ENCODE assay signal across 8 cellular contexts in genomic region chr6:152380993-152381898, GRCh38.
A peak's percentile ranks its signal among the peaks of the same experiment; 100 is the strongest.
DNase-seq lines count a peak whose midpoint lies in the region; ATAC-seq and TF ChIP-seq lines count a peak whose summit lies in the region.

No MANE protein-coding gene starts in this region.

- no peaks in the 10 kb centered on the region for H3K27me3 ChIP-seq in endocrine pancreas (ENCODE audit: control insufficient read depth, insufficient read depth, low read length)
- H3K27me3 ChIP-seq in tibial nerve: no peaks in the 10 kb centered on the region

- H3K9me3 ChIP-seq in endocrine pancreas (ENCODE audit: control insufficient read depth, low read length) (no peaks in the 10 kb centered on the region), tibial nerve (no peaks in the 10 kb centered on the region)

- H3K9ac ChIP-seq in endocrine pancreas (ENCODE audit: control insufficient read depth, insufficient read depth, low read length): peak overlapping the region; percentile 90

- H3K4me1 ChIP-seq in endocrine pancreas (ENCODE audit: control insufficient read depth, insufficient read depth, low read length) (peaks cover 12% of the 10 kb centered on the region), tibial nerve (peaks cover 0 to 27% (median 2%) of the 10 kb centered on the region in 4 donors)

- no peak for ATAC-seq in stimulated activated memory B cell treated with anti-CD40 and anti-IgM and Interleukin-4, amounts not matched to agents 10 μg/mL and 1 μg/mL and 100 μg/mL, for 72 hours

- no peaks in the 10 kb centered on the region for H3K4me1 Mint-ChIP-seq in activated CD4-positive, alpha-beta T cell treated with anti-CD3 and anti-CD28 coated beads, Interleukin-2, amount 10 ng/mL, durations not matched to agents 24 days and 14 days
- H3K4me1 Mint-ChIP-seq in stimulated activated memory B cell treated with anti-CD40 and anti-IgM and Interleukin-4, amounts not matched to agents 10 μg/mL and 1 μg/mL and 100 μg/mL, for 72 hours: no peaks in the 10 kb centered on the region

- peak in 1 of 2 donors; percentile 87 for TF ChIP-seq EP300 in tibial nerve (IDR thresholded peaks at IDR 0.05)

- H3K27ac ChIP-seq in tibial nerve: peak overlapping the region; percentile 79 to 97 (median 90)

- 14 to 23% methylated on average over 17 of the region's 17 CpGs for WGBS in tibial nerve, 2 donors

- TF ChIP-seq CTCF in tibial nerve (IDR thresholded peaks at IDR 0.05): peak in 1 of 5 experiments; percentile 9

- intact Hi-C loops in activated CD4-positive, alpha-beta T cell treated with anti-CD3 and anti-CD28 coated beads, Interleukin-2, amount 10 ng/mL, durations not matched to agents 24 days and 14 days (cut with micrococcal nuclease): no loop called here

- no peaks in the 10 kb centered on the region for H3K9me3 Mint-ChIP-seq in activated CD4-positive, alpha-beta T cell treated with anti-CD3 and anti-CD28 coated beads, Interleukin-2, amount 10 ng/mL, durations not matched to agents 24 days and 14 days
- H3K9me3 Mint-ChIP-seq in stimulated activated memory B cell treated with anti-CD40 and anti-IgM and Interleukin-4, amounts not matched to agents 10 μg/mL and 1 μg/mL and 100 μg/mL, for 72 hours: no peaks in the 10 kb centered on the region

- DNase-seq in A172 (ENCODE audit: low spot score): peak; percentile 72
- DNase-seq in NCI-H460 (ENCODE audit: extremely low read depth, low read depth): peak; percentile 71
- DNase-seq in lung microvascular endothelial cell (ENCODE audit: low read depth in 2 of 2): peak; percentile 93 to 96
- peak; percentile 37 to 75 for DNase-seq in tibial nerve (ENCODE audit: low spot score in 2 of 2)
- no peak for DNase-seq in activated CD4-positive, alpha-beta T cell treated with anti-CD3 and anti-CD28 coated beads, Interleukin-2, amount 10 ng/mL, durations not matched to agents 24 days and 14 days
- no peak for DNase-seq in NK-92 treated with Interleukin-12 subunit alpha and Interleukin-12 subunit beta, amount 100 ng/mL, for 24 hours (lab: John Stamatoyannopoulos, UW)

- peak; percentile 11 to 44 for TF ChIP-seq POLR2A in tibial nerve (IDR thresholded peaks at IDR 0.05)

- peak overlapping the region; percentile 98 for H3K4me3 ChIP-seq in endocrine pancreas (ENCODE audit: control insufficient read depth, insufficient read depth, low read length)
- peak overlapping the region; percentile 29 to 62 (median 42) for H3K4me3 ChIP-seq in tibial nerve

- H3K36me3 Mint-ChIP-seq in activated CD4-positive, alpha-beta T cell treated with anti-CD3 and anti-CD28 coated beads, Interleukin-2, amount 10 ng/mL, durations not matched to agents 24 days and 14 days (ENCODE audit: low read depth): no peaks in the 10 kb centered on the region
- H3K36me3 Mint-ChIP-seq in stimulated activated memory B cell treated with anti-CD40 and anti-IgM and Interleukin-4, amounts not matched to agents 10 μg/mL and 1 μg/mL and 100 μg/mL, for 72 hours: no peaks in the 10 kb centered on the region

- H3K36me3 ChIP-seq in endocrine pancreas (ENCODE audit: control insufficient read depth, insufficient read depth, low read length) (no peaks in the 10 kb centered on the region), tibial nerve (peaks cover 0 to 2% (median 0%) of the 10 kb centered on the region in 3 donors)

- no peak overlapping the region for H3K27ac Mint-ChIP-seq in activated CD4-positive, alpha-beta T cell treated with anti-CD3 and anti-CD28 coated beads, Interleukin-2, amount 10 ng/mL, durations not matched to agents 24 days and 14 days
- H3K27ac Mint-ChIP-seq in stimulated activated memory B cell treated with anti-CD40 and anti-IgM and Interleukin-4, amounts not matched to agents 10 μg/mL and 1 μg/mL and 100 μg/mL, for 72 hours: no peak overlapping the region

- no peak overlapping the region for H3K4me3 Mint-ChIP-seq in activated CD4-positive, alpha-beta T cell treated with anti-CD3 and anti-CD28 coated beads, Interleukin-2, amount 10 ng/mL, durations not matched to agents 24 days and 14 days
- H3K4me3 Mint-ChIP-seq in stimulated activated memory B cell treated with anti-CD40 and anti-IgM and Interleukin-4, amounts not matched to agents 10 μg/mL and 1 μg/mL and 100 μg/mL, for 72 hours: no peak overlapping the region

- peaks cover 16% of the 10 kb centered on the region for H3K27me3 Mint-ChIP-seq in activated CD4-positive, alpha-beta T cell treated with anti-CD3 and anti-CD28 coated beads, Interleukin-2, amount 10 ng/mL, durations not matched to agents 24 days and 14 days
- H3K27me3 Mint-ChIP-seq in stimulated activated memory B cell treated with anti-CD40 and anti-IgM and Interleukin-4, amounts not matched to agents 10 μg/mL and 1 μg/mL and 100 μg/mL, for 72 hours: peaks cover 15% of the 10 kb centered on the region

Comparison
In these comparisons a context has a peak if more than half of its experiments do, and no peak if none do; other contexts are left out.
1. DNase-seq: peak in A172 (single experiment), NCI-H460 (single experiment), lung microvascular endothelial cell (2 of 2) and tibial nerve (2 of 2); none in activated CD4-positive, alpha-beta T cell treated with anti-CD3 and anti-CD28 coated beads, Interleukin-2, amount 10 ng/mL, durations not matched to agents 24 days and 14 days (single experiment) and NK-92 treated with Interleukin-12 subunit alpha and Interleukin-12 subunit beta, amount 100 ng/mL, for 24 hours (single experiment).